6 cellular contexts compared by ENCODE assay signal in the genomic region with DNA sequence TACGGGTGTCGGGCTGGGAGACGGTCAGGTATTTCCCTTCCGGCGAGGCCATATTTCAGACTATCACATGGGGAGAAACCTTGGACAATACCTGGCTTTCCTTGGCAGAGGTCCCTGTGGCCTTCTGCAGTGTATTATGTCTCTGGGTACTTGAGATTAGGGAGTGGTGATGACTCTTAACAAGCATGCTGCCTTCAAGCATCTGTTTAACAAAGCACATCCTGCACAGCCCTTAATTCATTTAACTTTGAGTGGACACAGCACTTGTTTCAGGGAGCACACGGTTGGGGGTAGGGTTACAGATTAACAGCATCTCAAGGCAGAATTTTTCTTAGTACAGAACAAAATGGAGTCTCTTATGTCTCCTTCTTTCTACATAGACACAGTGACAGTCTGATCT. TPM values are rescaled to one million over a fixed set of nuclear protein-coding genes. Genes with fewer than 3 reads are reported as not detected.
"Had no signal": no experiment of that assay in that cellular context is flagged by ENCODE, and none has a peak within 500 bp of the region (broad histone marks: within the 10 kb centered on the region; RNA-seq: fewer than 3 reads in every experiment).

No MANE protein-coding gene starts in this region.

RNA-seq across cellular contexts. Expression of a gene that starts 36.6 kb away (rescaled TPM):
- total RNA-seq: K562, M059J, OCI-LY7, PC-3, SK-MEL-5 had no signal
- polyA plus RNA-seq: IgD-negative memory B cell, K562 had no signal
